Comparison of ENCODE assay signal across 15 cellular contexts in genomic region chr3:53841296-53841695, GRCh38. TPM values are rescaled to one million over a fixed set of nuclear protein-coding genes. Genes with fewer than 3 reads are reported as not detected.
DNase-seq lines count a peak whose midpoint lies in the region; ATAC-seq, FAIRE-seq and TF ChIP-seq lines count a peak whose summit lies in the region.
"Had no signal": no experiment of that assay in that cellular context is flagged by ENCODE, and none has a peak within 500 bp of the region (broad histone marks: within the 10 kb centered on the region; RNA-seq: fewer than 3 reads in every experiment).

No MANE protein-coding gene starts in this region.

- no peak for TF ChIP-seq POLR2A in GM12878 (IDR thresholded peaks at IDR 0.05; ENCODE audit: low read depth, low read length)

- no peaks in the 10 kb centered on the region for H3K27me3 ChIP-seq in GM12878 (replicated peaks in 1 of 2; ENCODE audit: control insufficient read depth in 2 of 2, insufficient read depth in 2 of 2, low read length in 1 of 2)
- H3K27me3 ChIP-seq in mucosa of rectum (ENCODE audit: control insufficient read depth in 2 of 2, insufficient read depth in 2 of 2, low read length in 2 of 2), result no peaks in the 10 kb centered on the region
- H3K27me3 ChIP-seq: thyroid gland had no signal

- H3K9ac ChIP-seq in GM12878 (ENCODE audit: control insufficient read depth, insufficient read depth, low read length), result no peak overlapping the region
- H3K9ac ChIP-seq in mucosa of rectum (ENCODE audit: low read depth in 1 of 2, low read length in 2 of 2), result peak overlapping the region in 1 of 2 donors; percentile 34
- H3K9ac ChIP-seq: BLaER1, KMS-11 had no signal

- no peak overlapping the region for H3K4me2 ChIP-seq in GM12878 (ENCODE audit: control insufficient read depth, insufficient read depth)
- H3K4me2 ChIP-seq: BLaER1, KMS-11 had no signal

- TF ChIP-seq RAD21 in GM12878 (IDR thresholded peaks at IDR 0.05; ENCODE audit: insufficient read depth, low read depth, low read length), result no peak

- RAD21 ChIA-PET in GM12878 (lab: Charles Lee; ENCODE audit: unreplicated experiment), result interaction anchor here (1.3 to 5.1 kb wide), 2 partner anchors 66 to 200 kb away, joined by 3 to 41 read pairs; no protein-coding TSS in a partner anchor

- H2AFZ ChIP-seq in GM12878 (ENCODE audit: control insufficient read depth, low read depth, low read length), result no peak overlapping the region

- 69% methylated on average over 5 of the region's 5 CpGs for WGBS in GM12878 (ENCODE audit: insufficient coverage, insufficient replicate concordance, low lambda C conversion rate, missing lambda C conversion rate)

- H3K27ac ChIP-seq in GM12878 (ENCODE audit: control insufficient read depth, insufficient read depth) (no peak overlapping the region), mucosa of rectum (ENCODE audit: low read depth in 2 of 2, low read length in 2 of 2) (peak overlapping the region; percentile 34 to 68)
- H3K27ac ChIP-seq: BLaER1, KMS-11 had no signal

- intact Hi-C loops in GM12878 (cut with micrococcal nuclease; ENCODE audit: unreplicated experiment), result loop anchor here (10.0 kb wide), 1 partner anchor 96 kb away; no protein-coding TSS in a partner anchor

- H3K9me3 ChIP-seq in GM12878 (replicated peaks; ENCODE audit: control insufficient read depth, insufficient read depth, low read length) (no peaks in the 10 kb centered on the region), mucosa of rectum (ENCODE audit: control insufficient read depth in 2 of 2, low read length in 2 of 2) (no peaks in the 10 kb centered on the region)
- H3K9me3 ChIP-seq: thyroid gland had no signal

- no peaks in the 10 kb centered on the region for H3K36me3 ChIP-seq in GM12878 (ENCODE audit: control insufficient read depth in 2 of 2, insufficient read depth in 2 of 2, low read length in 1 of 2)
- peaks cover 0 to 10% of the 10 kb centered on the region in 2 donors for H3K36me3 ChIP-seq in mucosa of rectum (ENCODE audit: control insufficient read depth in 2 of 2, insufficient read depth in 2 of 2, low read length in 2 of 2)
- H3K36me3 ChIP-seq: BLaER1, thyroid gland had no signal

- peaks cover 33% of the 10 kb centered on the region for H3K4me1 ChIP-seq in GM12878 (ENCODE audit: control insufficient read depth, insufficient read depth, low read length)
- H3K4me1 ChIP-seq in mucosa of rectum (ENCODE audit: control insufficient read depth in 2 of 2, insufficient read depth in 2 of 2, low read length in 2 of 2), result peaks cover 25 to 37% of the 10 kb centered on the region in 2 donors

- POLR2A ChIA-PET in GM12878 (lab: Charles Lee), result interaction anchor here (0.7 to 1.6 kb wide), 3 partner anchors 46 to 67 kb away, joined by 3 to 7 read pairs (median 3); no protein-coding TSS in a partner anchor

- DNase-seq in GM19239 (ENCODE audit: insufficient read length, low spot score), result no peak
- no peak for DNase-seq in GM12878 (ENCODE audit: low read depth, low spot score)
- no peak for DNase-seq in NK-92 treated with Interleukin-12 subunit alpha and Interleukin-12 subunit beta, amount 100 ng/mL, for 24 hours (lab: John Stamatoyannopoulos, UW)
- DNase-seq in middle frontal gyrus (ENCODE audit: extremely low spot score, low spot score), result no peak
- DNase-seq: activated gamma-delta T cell, DND-41, left ventricle myocardium superior, natural killer cell, NCI-H1417 treated with DMSO at 0.1 percent for 48 hours had no signal

- H3K4me3 ChIP-seq in GM12878 (no peak overlapping the region), mucosa of rectum (ENCODE audit: low read length in 2 of 2) (no peak overlapping the region)
- H3K4me3 ChIP-seq: BLaER1, thyroid gland had no signal

- FAIRE-seq in GM19239 (lab: Jason Lieb, UNC) (peak; percentile 18), GM12878 (lab: Jason Lieb, UNC) (no peak)

- H4K20me1 ChIP-seq in GM12878 (ENCODE audit: control insufficient read depth, insufficient read depth), result no peaks in the 10 kb centered on the region
- H4K20me1 ChIP-seq: BLaER1 had no signal

- CTCF ChIA-PET in GM12878 (lab: Yijun Ruan, JAX), result interaction anchor here (1.2 to 1.4 kb wide), 2 partner anchors 68 to 111 kb away, joined by 3 to 4 read pairs; no protein-coding TSS in a partner anchor

- ATAC-seq in GM12878 (no peak), HG03354 (IDR thresholded peaks at IDR 0.05; ENCODE audit: poor library complexity, severe bottlenecking, unreplicated experiment) (no peak)
- ATAC-seq: left ventricle myocardium superior, natural killer cell, SK-N-SH treated with all-trans-retinoic acid at 6 μM for 48 hours had no signal

- in situ Hi-C loops in GM12878 (cut with MboI), result no loop called here

- SMC1A ChIA-PET in GM12878 (lab: Charles Lee; ENCODE audit: uncharacterized antibody, unreplicated experiment), result interaction anchor here (0.9 to 2.2 kb wide), 6 partner anchors 13 to 114 kb away, joined by 3 to 10 read pairs (median 4); no protein-coding TSS in a partner anchor

- no peak; a peak in 1 of 6 replicates for TF ChIP-seq CTCF in GM12878 (IDR thresholded peaks at IDR 0.05 in 2 of 3, conservative IDR thresholded peaks at IDR 0.05 in 1 of 3; ENCODE audit: control insufficient read depth in 2 of 3, extremely low read depth in 1 of 3, insufficient read depth in 1 of 3, low read depth in 3 of 3, low read length in 3 of 3)

- peaks cover 18% of the 10 kb centered on the region for H3K79me2 ChIP-seq in GM12878 (ENCODE audit: control insufficient read depth, insufficient read depth, low read length)

- TF ChIP-seq EP300 in GM12878 (IDR thresholded peaks at IDR 0.05; ENCODE audit: borderline replicate concordance in 1 of 2, control insufficient read depth in 1 of 2, low read depth in 2 of 2, low read length in 2 of 2), result no peak

- BruUV-seq in GM12878 (replicated peaks; lab: Mats Ljungman, UMichigan), result no TSS peak

RNA-seq across cellular contexts. Expression of gene CHDH, which starts 4.9 kb away (rescaled TPM):
- total RNA-seq in GM12878 (2013; cell fraction: nucleolus; rRNA removed), result 8.6 and 13.7 TPM in 2 replicates
- 3.8 and 4.1 TPM in 2 replicates for total RNA-seq in GM12878 (2014; rRNA removed)
- 2.0 and 2.1 TPM in 2 replicates for total RNA-seq in GM12878 (2014; rRNA removed; fragmentation: Illumina TruSeq; extraction: Trizol)
- 8.3 and 9.3 TPM in 2 replicates for total RNA-seq in GM12878 (2021)
- polyA plus RNA-seq in GM12878 (2011; ENCODE audit: low read depth), result 1.0 TPM
- 3.5 and 5.1 TPM in 2 replicates for polyA plus RNA-seq in GM12878 (2011; rRNA removed)
- 6.7 and 7.0 TPM in 2 replicates for polyA plus RNA-seq in GM12878 (2011; cell fraction: cytosol; rRNA removed)
- 8.1 and 13.8 TPM in 2 replicates for polyA plus RNA-seq in GM12878 (2011; cell fraction: nucleus; rRNA removed)
- 1.8 and 3.4 TPM in 2 replicates for polyA plus RNA-seq in GM12878 (2012)
- polyA plus RNA-seq in GM12878 (2014; fragmentation: Illumina TruSeq; extraction: Trizol), result 1.7 and 2.5 TPM in 2 replicates
- 1 to 10 TPM in 1 of 2 experiments, under 1 TPM in 1; 0.95 to 1.5 TPM for polyA plus RNA-seq in GM12878 (2014; fragmentation: Nextera tagmentation; extraction: Ambion mirVana)
- polyA plus RNA-seq in GM12878 (2014; rRNA removed), result 3.6 and 5.0 TPM in 2 replicates
- polyA plus RNA-seq in GM12878 (2016; fragmentation: Nextera tagmentation; extraction: Ambion mirVana), result 1 to 10 TPM; 2.3 to 3.4 TPM
- 2.9 and 4.0 TPM in 2 replicates for polyA minus RNA-seq in GM12878 (2011; rRNA and poly(A)+ RNA removed)
- 1.0 and 1.6 TPM in 2 replicates for polyA minus RNA-seq in GM12878 (2011; cell fraction: cytosol; rRNA and poly(A)+ RNA removed)
- polyA minus RNA-seq in GM12878 (2011; cell fraction: nucleus; rRNA and poly(A)+ RNA removed), result 2.1 and 2.9 TPM in 2 replicates

RNA-seq across cellular contexts. Expression of gene IL17RB, which starts 5.1 kb away (rescaled TPM):
- total RNA-seq in GM12878 (2013; cell fraction: nucleolus; rRNA removed), result 39.4 and 40.0 TPM in 2 replicates
- total RNA-seq in GM12878 (2014; rRNA removed) (2.9 and 3.4 TPM in 2 replicates), GM12878 (2014; rRNA removed; fragmentation: Illumina TruSeq; extraction: Trizol) (2.3 and 2.7 TPM in 2 replicates), GM12878 (2021) (2.2 and 3.0 TPM in 2 replicates)
- 1.8 TPM for polyA plus RNA-seq in GM12878 (2011; ENCODE audit: low read depth)
- polyA plus RNA-seq in GM12878 (2011; rRNA removed) (17.0 and 17.2 TPM in 2 replicates), GM12878 (2014; fragmentation: Illumina TruSeq; extraction: Trizol) (2.9 and 4.3 TPM in 2 replicates), GM12878 (2014; fragmentation: Nextera tagmentation; extraction: Ambion mirVana) (1 to 10 TPM; 1.9 TPM), GM12878 (2014; rRNA removed) (3.5 and 4.3 TPM in 2 replicates), GM12878 (2016; fragmentation: Nextera tagmentation; extraction: Ambion mirVana) (1 to 10 TPM; 2.9 to 3.5 TPM)
- polyA plus RNA-seq in GM12878 (2011; cell fraction: cytosol; rRNA removed), result 12.4 and 12.5 TPM in 2 replicates
- polyA plus RNA-seq in GM12878 (2011; cell fraction: nucleus; rRNA removed), result 55.2 and 92.3 TPM in 2 replicates
- 1.7 and 7.2 TPM in 2 replicates for polyA plus RNA-seq in GM12878 (2012)
- polyA minus RNA-seq in GM12878 (2011; rRNA and poly(A)+ RNA removed), result 3.9 and 4.6 TPM in 2 replicates
- 1.3 and 2.1 TPM in 2 replicates for polyA minus RNA-seq in GM12878 (2011; cell fraction: cytosol; rRNA and poly(A)+ RNA removed)
- 5.2 and 6.9 TPM in 2 replicates for polyA minus RNA-seq in GM12878 (2011; cell fraction: nucleus; rRNA and poly(A)+ RNA removed)

RNA-seq across cellular contexts. Expression of gene ACTR8, which starts 40.7 kb away (rescaled TPM):
- total RNA-seq in GM12878 (2013; cell fraction: nucleolus; rRNA removed), result 33.3 and 36.0 TPM in 2 replicates
- total RNA-seq in GM12878 (2014; rRNA removed) (27.5 and 36.5 TPM in 2 replicates), GM12878 (2014; rRNA removed; fragmentation: Illumina TruSeq; extraction: Trizol) (28.1 and 29.5 TPM in 2 replicates), GM12878 (2021) (32.8 and 35.7 TPM in 2 replicates)
- 16.2 TPM for polyA plus RNA-seq in GM12878 (2011; ENCODE audit: low read depth)
- polyA plus RNA-seq in GM12878 (2011; rRNA removed) (32.9 and 40.9 TPM in 2 replicates), GM12878 (2014; fragmentation: Illumina TruSeq; extraction: Trizol) (24.9 and 29.5 TPM in 2 replicates), GM12878 (2014; fragmentation: Nextera tagmentation; extraction: Ambion mirVana) (10 to 100 TPM in 1 of 2 experiments, 1 to 10 TPM in 1; 5.3 to 15.5 TPM), GM12878 (2014; rRNA removed) (23.8 and 29.2 TPM in 2 replicates), GM12878 (2016; fragmentation: Nextera tagmentation; extraction: Ambion mirVana) (10 to 100 TPM; 26.3 to 26.5 TPM)
- 17.9 and 19.9 TPM in 2 replicates for polyA plus RNA-seq in GM12878 (2011; cell fraction: cytosol; rRNA removed)
- 26.7 and 30.3 TPM in 2 replicates for polyA plus RNA-seq in GM12878 (2011; cell fraction: nucleus; rRNA removed)
- 20.7 and 21.9 TPM in 2 replicates for polyA plus RNA-seq in GM12878 (2012)
- 38.0 and 45.6 TPM in 2 replicates for polyA minus RNA-seq in GM12878 (2011; rRNA and poly(A)+ RNA removed)
- 9.5 and 20.4 TPM in 2 replicates for polyA minus RNA-seq in GM12878 (2011; cell fraction: cytosol; rRNA and poly(A)+ RNA removed)
- polyA minus RNA-seq in GM12878 (2011; cell fraction: nucleus; rRNA and poly(A)+ RNA removed), result 18.4 and 24.1 TPM in 2 replicates

RNA-seq across cellular contexts. Expression of gene SELENOK, which starts 50.4 kb away (rescaled TPM):
- 16.6 and 20.9 TPM in 2 replicates for total RNA-seq in GM12878 (2013; cell fraction: nucleolus; rRNA removed)
- 35.4 and 41.5 TPM in 2 replicates for total RNA-seq in GM12878 (2014; rRNA removed)
- 41.1 and 42.2 TPM in 2 replicates for total RNA-seq in GM12878 (2014; rRNA removed; fragmentation: Illumina TruSeq; extraction: Trizol)
- 36.9 and 42.6 TPM in 2 replicates for total RNA-seq in GM12878 (2021)
- 76.4 TPM for polyA plus RNA-seq in GM12878 (2011; ENCODE audit: low read depth)
- 139 and 148 TPM in 2 replicates for polyA plus RNA-seq in GM12878 (2011; rRNA removed)
- polyA plus RNA-seq in GM12878 (2011; cell fraction: cytosol; rRNA removed), result 54.1 and 55.7 TPM in 2 replicates
- polyA plus RNA-seq in GM12878 (2011; cell fraction: nucleus; rRNA removed), result 19.0 and 29.0 TPM in 2 replicates
- polyA plus RNA-seq in GM12878 (2012), result 49.7 and 61.1 TPM in 2 replicates
- 53.9 and 70.1 TPM in 2 replicates for polyA plus RNA-seq in GM12878 (2014; fragmentation: Illumina TruSeq; extraction: Trizol)
- 100 to 1,000 TPM; 245 to 322 TPM for polyA plus RNA-seq in GM12878 (2014; fragmentation: Nextera tagmentation; extraction: Ambion mirVana)
- 55.2 and 62.6 TPM in 2 replicates for polyA plus RNA-seq in GM12878 (2014; rRNA removed)
- 100 to 1,000 TPM; 171 to 174 TPM for polyA plus RNA-seq in GM12878 (2016; fragmentation: Nextera tagmentation; extraction: Ambion mirVana)
- 17.6 and 32.8 TPM in 2 replicates for polyA minus RNA-seq in GM12878 (2011; rRNA and poly(A)+ RNA removed)
- 6.7 and 7.6 TPM in 2 replicates for polyA minus RNA-seq in GM12878 (2011; cell fraction: cytosol; rRNA and poly(A)+ RNA removed)
- 13.2 and 25.4 TPM in 2 replicates for polyA minus RNA-seq in GM12878 (2011; cell fraction: nucleus; rRNA and poly(A)+ RNA removed)
